ENCODE assay signal across 23 cellular contexts in genomic region chr12:109923038-109923437, GRCh38.
"Had no signal": no experiment of that assay in that cellular context is flagged by ENCODE, and none has a peak within 500 bp of the region (broad histone marks: within the 10 kb centered on the region; RNA-seq: fewer than 3 reads in every experiment).

No MANE protein-coding gene starts in this region.

- ATAC-seq: activated CD8-positive, alpha-beta T cell treated with anti-CD3 and anti-CD28 coated beads for 36 hours; activated T-cell treated with anti-CD3 and anti-CD28 coated beads, Interleukin-2, amount 50 U/mL, for 4 hours; left lung; natural killer cell; stimulated activated naive B cell treated with anti-CD40 and anti-IgM and Interleukin-4, amounts not matched to agents 10 μg/mL and 1 μg/mL and 100 μg/mL, for 72 hours had no signal

- DNase-seq: activated CD4-positive, alpha-beta T cell treated with anti-CD3 and anti-CD28 coated beads, Interleukin-2, amount 50 U/mL, for 1 hour; activated CD4-positive, CD25-positive, alpha-beta regulatory T cell treated with anti-CD3 and anti-CD28 coated beads, Interleukin-2, amount 50 U/mL, for 72 hours; activated CD8-positive, alpha-beta T cell treated with anti-CD3 and anti-CD28 coated beads for 36 hours; activated naive CD4-positive, alpha-beta T cell treated with Interleukin-2 at 50 U/mL for 16 hours; activated T-cell treated with anti-CD3 and anti-CD28 coated beads, Interleukin-2, amount 50 U/mL, for 4 hours; anterior cingulate cortex; colonic mucosa; effector CD8-positive, alpha-beta T cell; left lung; lower lobe of right lung; mesendoderm; natural killer cell; stimulated activated CD4-positive, alpha-beta T cell treated with anti-CD3 and anti-CD28 coated beads, Interleukin-1b, Interleukin-23, amount 100 ng/mL, for 48 hours; stimulated activated CD4-positive, alpha-beta T cell treated with anti-CD3 and anti-CD28 coated beads, Interleukin-4, amount 100 ng/mL, for 4 hours; stimulated activated CD8-positive, alpha-beta memory T cell treated with anti-CD3 and anti-CD28 coated beads, Interleukin-4, amount 100 ng/mL, for 48 hours; stimulated activated naive B cell treated with anti-CD40 and anti-IgM and Interleukin-4, amounts not matched to agents 10 μg/mL and 1 μg/mL and 100 μg/mL, for 72 hours; T-helper 2 cell; testis; transverse colon; uterus had no signal

- H3K4me1 Mint-ChIP-seq: stimulated activated naive B cell treated with anti-CD40 and anti-IgM and Interleukin-4, amounts not matched to agents 10 μg/mL and 1 μg/mL and 100 μg/mL, for 72 hours had no signal

- H3K27me3 Mint-ChIP-seq: activated CD8-positive, alpha-beta T cell treated with anti-CD3 and anti-CD28 coated beads for 36 hours; activated naive CD8-positive, alpha-beta T cell; progenitor cell of endocrine pancreas; stimulated activated naive B cell treated with anti-CD40 and anti-IgM and Interleukin-4, amounts not matched to agents 10 μg/mL and 1 μg/mL and 100 μg/mL, for 72 hours had no signal

- H3K27ac Mint-ChIP-seq: activated CD8-positive, alpha-beta T cell treated with anti-CD3 and anti-CD28 coated beads for 36 hours; activated naive CD8-positive, alpha-beta T cell; activated T-helper 2 cell treated with anti-CD3 and anti-CD28 coated beads, Interferon-gamma antibody, Interleukin-2, Interleukin-4, amounts not matched to agents 10 μg/mL and 5 μg/mL and 100 μg/mL, durations not matched to agents 14 hours and 24 hours and 36 hours; natural killer cell; progenitor cell of endocrine pancreas had no signal

- H3K9me3 Mint-ChIP-seq: activated CD8-positive, alpha-beta T cell treated with anti-CD3 and anti-CD28 coated beads for 36 hours; activated T-cell treated with anti-CD3 and anti-CD28 coated beads, Interleukin-2, amount 50 U/mL, for 4 hours; activated T-helper 2 cell treated with anti-CD3 and anti-CD28 coated beads, Interferon-gamma antibody, Interleukin-2, Interleukin-4, amounts not matched to agents 10 μg/mL and 5 μg/mL and 100 μg/mL, durations not matched to agents 14 hours and 24 hours and 36 hours; natural killer cell; stimulated activated naive B cell treated with anti-CD40 and anti-IgM and Interleukin-4, amounts not matched to agents 10 μg/mL and 1 μg/mL and 100 μg/mL, for 72 hours had no signal

- H3K4me3 Mint-ChIP-seq: activated CD8-positive, alpha-beta T cell treated with anti-CD3 and anti-CD28 coated beads for 36 hours; activated naive CD8-positive, alpha-beta T cell; activated T-cell treated with anti-CD3 and anti-CD28 coated beads, Interleukin-2, amount 50 U/mL, for 4 hours; natural killer cell; stimulated activated naive B cell treated with anti-CD40 and anti-IgM and Interleukin-4, amounts not matched to agents 10 μg/mL and 1 μg/mL and 100 μg/mL, for 72 hours had no signal
